Comparison of ENCODE assay signal across 8 cellular contexts in genomic region chr22:18024276-18024939, GRCh38. TPM values are rescaled to one million over a fixed set of nuclear protein-coding genes. Genes with fewer than 3 reads are reported as not detected.
A peak's percentile ranks its signal among the peaks of the same experiment; 100 is the strongest.
DNase-seq lines count a peak whose midpoint lies in the region; ATAC-seq and TF ChIP-seq lines count a peak whose summit lies in the region.

Gene MICAL3 (minus strand): TSS chr22:18024561. CDS start chr22:17906812, 117,749 bp downstream.

- peak within 1 kb of the TSS; percentile 80 to 90 (median 82) for H3K27ac ChIP-seq in esophagus squamous epithelium
- peak within 1 kb of the TSS; percentile 88 for H3K27ac ChIP-seq in muscle layer of colon (ENCODE audit: low read depth, low read length)

- peak; percentile 56 for DNase-seq in COR-L47 (lab: John Stamatoyannopoulos, UW)
- peak; percentile 76 for DNase-seq in OCI-M1 (lab: John Stamatoyannopoulos, UW)
- peak; percentile 27 to 44 for DNase-seq in activated T-helper 1 cell treated with anti-CD3 and anti-CD28 coated beads, Interleukin-2, amount 50 U/mL, for 16 hours (ENCODE audit: low read depth in 1 of 2, low spot score in 1 of 2)
- no peak for DNase-seq in esophagus squamous epithelium (lab: John Stamatoyannopoulos, UW)
- DNase-seq in stimulated activated naive B cell treated with anti-CD40 and anti-IgM and Interleukin-4, amounts not matched to agents 10 μg/mL and 1 μg/mL and 100 μg/mL, for 72 hours, result peak; percentile 74

- H3K36me3 ChIP-seq in esophagus squamous epithelium (no peaks in the 10 kb centered on the region), muscle layer of colon (ENCODE audit: insufficient read depth, low read length) (no peaks in the 10 kb centered on the region)

- H3K9ac ChIP-seq in muscle layer of colon (ENCODE audit: low read length), result peak within 1 kb of the TSS; percentile 96

- H3K4me1 ChIP-seq in esophagus squamous epithelium (peaks cover 11 to 51% (median 14%) of the 10 kb centered on the region in 3 donors), muscle layer of colon (ENCODE audit: insufficient read depth, low read length) (peaks cover 21% of the 10 kb centered on the region)

- TF ChIP-seq CTCF in esophagus squamous epithelium (IDR thresholded peaks at IDR 0.05), result peak; percentile 30 to 75 (median 56)

- peak within 1 kb of the TSS; percentile 89 for H3K27ac Mint-ChIP-seq in stimulated activated naive B cell treated with anti-CD40 and anti-IgM and Interleukin-4, amounts not matched to agents 10 μg/mL and 1 μg/mL and 100 μg/mL, for 72 hours

- no peaks in the 10 kb centered on the region for H3K9me3 Mint-ChIP-seq in stimulated activated naive B cell treated with anti-CD40 and anti-IgM and Interleukin-4, amounts not matched to agents 10 μg/mL and 1 μg/mL and 100 μg/mL, for 72 hours

- WGBS in esophagus squamous epithelium, 2 donors, result 2 to 6% methylated on average over 19 to 20 of the region's 56 CpGs

- peak within 1 kb of the TSS; percentile 82 to 99 for H3K4me3 Mint-ChIP-seq in stimulated activated naive B cell treated with anti-CD40 and anti-IgM and Interleukin-4, amounts not matched to agents 10 μg/mL and 1 μg/mL and 100 μg/mL, for 72 hours

- ATAC-seq in HG02852 (IDR thresholded peaks at IDR 0.05; ENCODE audit: unreplicated experiment) (peak; percentile 56), GM19452 (IDR thresholded peaks at IDR 0.05; ENCODE audit: unreplicated experiment) (no peak)
- ATAC-seq in stimulated activated naive B cell treated with anti-CD40 and anti-IgM and Interleukin-4, amounts not matched to agents 10 μg/mL and 1 μg/mL and 100 μg/mL, for 72 hours (replicated peaks), result peak; percentile 93 to 95

- TF ChIP-seq POLR2A in esophagus squamous epithelium (IDR thresholded peaks at IDR 0.05), result peak in 1 of 4 donors; percentile 33

- peak within 1 kb of the TSS; percentile 61 to 84 (median 71) for H3K4me3 ChIP-seq in esophagus squamous epithelium
- H3K4me3 ChIP-seq in muscle layer of colon (ENCODE audit: low read depth in 1 of 2, low read length in 2 of 2), result peak within 1 kb of the TSS; percentile 60 to 92

- no peaks in the 10 kb centered on the region for H3K27me3 ChIP-seq in esophagus squamous epithelium
- H3K27me3 ChIP-seq in muscle layer of colon (ENCODE audit: control insufficient read depth in 1 of 2, insufficient read depth in 2 of 2, low read length in 2 of 2), result no peaks in the 10 kb centered on the region

- no peaks in the 10 kb centered on the region for H3K9me3 ChIP-seq in esophagus squamous epithelium
- no peaks in the 10 kb centered on the region for H3K9me3 ChIP-seq in muscle layer of colon (ENCODE audit: low read length)

- intact Hi-C loops in esophagus squamous epithelium (cut with DNase I), result loop anchor here (10.0 kb wide), 1 partner anchor 190 kb away; no protein-coding TSS in a partner anchor

- H3K36me3 Mint-ChIP-seq in stimulated activated naive B cell treated with anti-CD40 and anti-IgM and Interleukin-4, amounts not matched to agents 10 μg/mL and 1 μg/mL and 100 μg/mL, for 72 hours, result no peaks in the 10 kb centered on the region

- H3K4me1 Mint-ChIP-seq in stimulated activated naive B cell treated with anti-CD40 and anti-IgM and Interleukin-4, amounts not matched to agents 10 μg/mL and 1 μg/mL and 100 μg/mL, for 72 hours, result peaks cover 21 to 34% of the 10 kb centered on the region in 2 donors

- no peaks in the 10 kb centered on the region for H3K27me3 Mint-ChIP-seq in stimulated activated naive B cell treated with anti-CD40 and anti-IgM and Interleukin-4, amounts not matched to agents 10 μg/mL and 1 μg/mL and 100 μg/mL, for 72 hours

RNA-seq across cellular contexts. Expression of gene MICAL3, which starts in this region (rescaled TPM):
- total RNA-seq in esophagus squamous epithelium, result 10 to 100 TPM; 11.2 to 30.9 (median 15.9) TPM
